In genomic region chr18:21241224-21242131, GRCh38 we compare ENCODE assay signal across 10 cellular contexts. TPM values are rescaled to one million over a fixed set of nuclear protein-coding genes. Genes with fewer than 3 reads are reported as not detected.
A peak's percentile ranks its signal among the peaks of the same experiment; 100 is the strongest.
DNase-seq lines count a peak whose midpoint lies in the region; ATAC-seq, FAIRE-seq and TF ChIP-seq lines count a peak whose summit lies in the region.
"Had no signal": no experiment of that assay in that cellular context is flagged by ENCODE, and none has a peak within 500 bp of the region (broad histone marks: within the 10 kb centered on the region; RNA-seq: fewer than 3 reads in every experiment).

No MANE protein-coding gene starts in this region.

- peaks cover 5% of the 10 kb centered on the region for H3K4me1 Mint-ChIP-seq in activated T-cell treated with anti-CD3 and anti-CD28 coated beads, Interleukin-2, amount 50 U/mL, for 4 hours (ENCODE audit: low read depth)

- peak; percentile 10 to 14 for ATAC-seq in activated T-cell treated with anti-CD3 and anti-CD28 coated beads, Interleukin-2, amount 50 U/mL, for 4 hours
- ATAC-seq in right lobe of liver (peak; percentile 70 to 83 (median 76)), upper lobe of left lung (ENCODE audit: low FRiP score in 2 of 2) (peak; percentile 43 to 58), HG03460 (IDR thresholded peaks at IDR 0.05; ENCODE audit: unreplicated experiment) (no peak)

- no peak overlapping the region for H3K4me3 Mint-ChIP-seq in activated T-cell treated with anti-CD3 and anti-CD28 coated beads, Interleukin-2, amount 50 U/mL, for 4 hours

- H3K4me3 ChIP-seq in bronchial epithelial cell (ENCODE audit: low read depth, low read length): peak overlapping the region; percentile 58
- H3K4me3 ChIP-seq in right lobe of liver: peak overlapping the region; percentile 63 to 76 (median 75)
- H3K4me3 ChIP-seq in upper lobe of left lung: peak overlapping the region in 3 of 4 donors; percentile 51 to 59 (median 57)

- intact Hi-C loops in right lobe of liver (cut with DNase I): no loop called here

- H3K4me1 ChIP-seq in right lobe of liver (no peaks in the 10 kb centered on the region), upper lobe of left lung (peaks cover 19 to 22% (median 20%) of the 10 kb centered on the region in 4 donors)

- H3K9me3 ChIP-seq in right lobe of liver (no peaks in the 10 kb centered on the region), upper lobe of left lung (no peaks in the 10 kb centered on the region)
- H3K9me3 ChIP-seq: body of pancreas had no signal

- H3K36me3 ChIP-seq in bronchial epithelial cell (ENCODE audit: control insufficient read depth, insufficient read depth, low read length) (no peaks in the 10 kb centered on the region), right lobe of liver (no peaks in the 10 kb centered on the region), upper lobe of left lung (no peaks in the 10 kb centered on the region)

- H3K36me3 Mint-ChIP-seq in activated T-cell treated with anti-CD3 and anti-CD28 coated beads, Interleukin-2, amount 50 U/mL, for 4 hours (ENCODE audit: insufficient read depth): no peaks in the 10 kb centered on the region

- H3K9me3 Mint-ChIP-seq in activated T-cell treated with anti-CD3 and anti-CD28 coated beads, Interleukin-2, amount 50 U/mL, for 4 hours: no peaks in the 10 kb centered on the region

- H3K27ac ChIP-seq in right lobe of liver (peak overlapping the region; percentile 44 to 90 (median 68)), upper lobe of left lung (peak overlapping the region in 1 of 4 donors; percentile 49)
- H3K27ac ChIP-seq: body of pancreas had no signal

- H3K27me3 ChIP-seq in bronchial epithelial cell (ENCODE audit: control insufficient read depth, insufficient read depth, low read length): peaks cover 2% of the 10 kb centered on the region
- H3K27me3 ChIP-seq in right lobe of liver: no peaks in the 10 kb centered on the region
- H3K27me3 ChIP-seq in upper lobe of left lung: peaks cover 0 to 25% (median 11%) of the 10 kb centered on the region in 4 donors

- FAIRE-seq in bronchial epithelial cell (lab: Jason Lieb, UNC): no peak

- TF ChIP-seq CTCF in bronchial epithelial cell (IDR thresholded peaks at IDR 0.05; ENCODE audit: insufficient read depth, low read length, severe bottlenecking) (no peak), right lobe of liver (IDR thresholded peaks at IDR 0.05) (no peak), upper lobe of left lung (IDR thresholded peaks at IDR 0.05) (no peak)

- TF ChIP-seq POLR2A in right lobe of liver (IDR thresholded peaks at IDR 0.05): no peak
- TF ChIP-seq POLR2A in upper lobe of left lung (IDR thresholded peaks at IDR 0.05): no peak

- WGBS in right lobe of liver (ENCODE audit: insufficient coverage, low coverage, low lambda C conversion rate, missing lambda C conversion rate): 5% methylated on average over 22 of the region's 69 CpGs
- WGBS in upper lobe of left lung, 2 donors: 4 to 29% methylated on average over 3 to 52 of the region's 69 CpGs

- DNase-seq in activated T-cell treated with anti-CD3 and anti-CD28 coated beads, Interleukin-2, amount 50 U/mL, for 4 hours: no peak
- DNase-seq in activated T-cell treated with anti-CD3 and anti-CD28 coated beads, Interleukin-2, amount 50 U/mL, for 1 hour: no peak
- DNase-seq in bronchial epithelial cell (ENCODE audit: low read depth) (no peak), right lobe of liver (peak; percentile 71 to 92 (median 92)), upper lobe of left lung (peak in 1 of 2 donors; percentile 73), kidney tubule cell (ENCODE audit: low spot score) (no peak), SHP77 (lab: John Stamatoyannopoulos, UW) (no peak)
- DNase-seq: DND-41 had no signal

- peaks cover 59% of the 10 kb centered on the region for H3K27me3 Mint-ChIP-seq in activated T-cell treated with anti-CD3 and anti-CD28 coated beads, Interleukin-2, amount 50 U/mL, for 4 hours (ENCODE audit: low read depth)

- TF ChIP-seq EP300 in upper lobe of left lung (IDR thresholded peaks at IDR 0.05): no peak

RNA-seq across cellular contexts. Expression of gene GREB1L, which starts 0.6 kb away (rescaled TPM):
- total RNA-seq in activated T-cell treated with anti-CD3 and anti-CD28 coated beads, Interleukin-2, amount 50 U/mL, for 4 hours: under 1 TPM in 1 of 3 donors, not detected in 2; 0.03 TPM
- total RNA-seq in bronchial epithelial cell (0.79 and 0.90 TPM in 2 replicates), right lobe of liver (1 to 10 TPM; 3.1 to 7.9 (median 5.7) TPM), upper lobe of left lung (1 to 10 TPM in 1 of 6 donors, under 1 TPM in 5; under 0.01 to 2.0 (median 0.44) TPM)

Comparison
In these comparisons a context has a peak if more than half of its experiments do, and no peak if none do; other contexts are left out.
1. DNase-seq: peak in right lobe of liver (3 of 3); none in activated T-cell treated with anti-CD3 and anti-CD28 coated beads, Interleukin-2, amount 50 U/mL, for 4 hours (single experiment), activated T-cell treated with anti-CD3 and anti-CD28 coated beads, Interleukin-2, amount 50 U/mL, for 1 hour (single experiment), bronchial epithelial cell (single experiment), kidney tubule cell (single experiment) and SHP77 (0 of 2).
2. Peak in every context shown above with its lines, with median percentiles within 50 percentile points of each other: H3K4me3 ChIP-seq.